In the genomic region with DNA sequence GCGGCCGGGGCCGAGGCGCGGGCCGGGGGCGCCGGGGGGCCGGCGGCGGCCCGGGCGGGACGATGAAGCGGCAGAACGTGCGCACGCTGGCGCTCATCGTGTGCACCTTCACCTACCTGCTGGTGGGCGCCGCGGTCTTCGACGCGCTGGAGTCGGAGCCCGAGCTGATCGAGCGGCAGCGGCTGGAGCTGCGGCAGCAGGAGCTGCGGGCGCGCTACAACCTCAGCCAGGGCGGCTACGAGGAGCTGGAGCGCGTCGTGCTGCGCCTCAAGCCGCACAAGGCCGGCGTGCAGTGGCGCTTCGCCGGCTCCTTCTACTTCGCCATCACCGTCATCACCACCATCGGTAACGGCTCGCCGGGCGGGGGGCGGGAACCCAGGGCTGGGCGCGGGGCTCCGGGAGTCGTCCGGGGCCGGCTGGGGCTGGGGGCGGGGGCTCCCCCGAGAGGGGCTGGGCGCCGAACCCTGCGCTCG, we compare ENCODE assay signal across 8 cellular contexts. TPM values are rescaled to one million over a fixed set of nuclear protein-coding genes. Genes with fewer than 3 reads are reported as not detected.
DNase-seq lines count a peak whose midpoint lies in the region; ATAC-seq and TF ChIP-seq lines count a peak whose summit lies in the region.

No MANE protein-coding gene starts in this region.

- H3K4me1 Mint-ChIP-seq in CD4-positive, alpha-beta memory T cell, result peaks cover 5 to 10% (median 6%) of the 10 kb centered on the region in 4 donors

- H3K9me3 ChIP-seq in prostate gland, result no peaks in the 10 kb centered on the region
- no peaks in the 10 kb centered on the region for H3K9me3 ChIP-seq in CD4-positive, alpha-beta memory T cell (ENCODE audit: control insufficient read depth in 1 of 2, low read length in 2 of 2)

- DNase-seq in Daoy (ENCODE audit: low read depth), result peak; percentile 57
- peak; percentile 24 for DNase-seq in NCI-H2227 treated with DMSO at 0.1 percent for 48 hours (lab: John Stamatoyannopoulos, UW)
- peak; percentile 3 for DNase-seq in fibroblast of mammary gland (ENCODE audit: low read depth)
- no peak for DNase-seq in prostate gland (ENCODE audit: low spot score)
- no peak for DNase-seq in activated CD8-positive, alpha-beta memory T cell treated with anti-CD3 and anti-CD28 coated beads, Interleukin-2, amount 50 U/mL, for 4 hours
- no peak for DNase-seq in CD4-positive, alpha-beta memory T cell

- H3K36me3 Mint-ChIP-seq in CD4-positive, alpha-beta memory T cell, result peaks cover 0 to 6% of the 10 kb centered on the region in 2 donors

- H3K36me3 ChIP-seq in prostate gland, result no peaks in the 10 kb centered on the region
- no peaks in the 10 kb centered on the region for H3K36me3 ChIP-seq in CD4-positive, alpha-beta memory T cell (ENCODE audit: insufficient read depth, low read length)

- H3K9me3 Mint-ChIP-seq in CD4-positive, alpha-beta memory T cell, result peaks cover 0 to 5% (median 0%) of the 10 kb centered on the region in 8 donors

- no peak overlapping the region for H3K4me3 Mint-ChIP-seq in CD4-positive, alpha-beta memory T cell

- no peak overlapping the region for H3K4me3 ChIP-seq in fibroblast of mammary gland (ENCODE audit: control insufficient read depth, low read depth, low read length)
- H3K4me3 ChIP-seq in prostate gland, result peak overlapping the region; percentile 29 to 44
- H3K4me3 ChIP-seq in CD4-positive, alpha-beta memory T cell (ENCODE audit: low read length in 2 of 2), result no peak overlapping the region

- POLR2A ChIA-PET in CD4-positive, alpha-beta memory T cell (lab: Charles Lee; ENCODE audit: partially characterized antibody), result interaction anchor here (0.5 kb wide), 1 partner anchor 104 kb away, joined by 3 read pairs; no protein-coding TSS in a partner anchor

- H3K4me1 ChIP-seq in prostate gland (replicated peaks), result peaks cover 7% of the 10 kb centered on the region
- no peaks in the 10 kb centered on the region for H3K4me1 ChIP-seq in CD4-positive, alpha-beta memory T cell (ENCODE audit: insufficient read depth, low read length)

- H3K27ac Mint-ChIP-seq in CD4-positive, alpha-beta memory T cell, result no peak overlapping the region

- peaks cover 52 to 59% of the 10 kb centered on the region in 2 donors for H3K27me3 Mint-ChIP-seq in CD4-positive, alpha-beta memory T cell

- TF ChIP-seq CTCF in fibroblast of mammary gland (conservative IDR thresholded peaks at IDR 0.05; ENCODE audit: control insufficient read depth, insufficient read depth, low read depth, low read length), result no peak
- TF ChIP-seq CTCF in prostate gland (IDR thresholded peaks at IDR 0.05), result no peak

- CTCF ChIA-PET in CD4-positive, alpha-beta memory T cell (lab: Charles Lee; ENCODE audit: partially characterized antibody), result no interaction called here

- no peaks in the 10 kb centered on the region for H3K27me3 ChIP-seq in prostate gland (replicated peaks; ENCODE audit: insufficient read depth)
- peaks cover 13% of the 10 kb centered on the region for H3K27me3 ChIP-seq in CD4-positive, alpha-beta memory T cell (ENCODE audit: insufficient read depth, low read length)

- no peak for TF ChIP-seq POLR2A in prostate gland (IDR thresholded peaks at IDR 0.05)

- ATAC-seq in HG03354 (IDR thresholded peaks at IDR 0.05; ENCODE audit: poor library complexity, severe bottlenecking, unreplicated experiment) (no peak), GM21717 (IDR thresholded peaks at IDR 0.05; ENCODE audit: unreplicated experiment) (no peak)

- intact Hi-C loops in prostate gland (cut with DNase I), result no loop called here
- intact Hi-C loops in CD4-positive, alpha-beta memory T cell (cut with micrococcal nuclease), result no loop called here

- under 1% methylated on average over 40 of the region's 67 CpGs for WGBS in prostate gland

- peak overlapping the region; percentile 70 to 83 for H3K27ac ChIP-seq in prostate gland
- H3K27ac ChIP-seq in CD4-positive, alpha-beta memory T cell (ENCODE audit: low read depth, low read length), result no peak overlapping the region

RNA-seq across cellular contexts. Expression of gene KCNK3, which starts 0.3 kb away (rescaled TPM):
- 0.03 and 0.80 TPM in 2 replicates for total RNA-seq in Daoy (2014; rRNA removed; shearing (Covaris generic))
- total RNA-seq in prostate gland, result 10 to 100 TPM; 11.1 to 14.5 TPM
- total RNA-seq in CD4-positive, alpha-beta memory T cell, result not detected
- polyA plus RNA-seq in CD4-positive, alpha-beta memory T cell, result not detected

RNA-seq across cellular contexts. Expression of gene CIB4, which starts 51.7 kb away (rescaled TPM):
- not detected in 2 replicates for total RNA-seq in Daoy (2014; rRNA removed; shearing (Covaris generic))
- total RNA-seq in prostate gland, result under 1 TPM in 1 of 2 donors, not detected in 1; 0.46 TPM
- not detected for total RNA-seq in CD4-positive, alpha-beta memory T cell
- not detected for polyA plus RNA-seq in CD4-positive, alpha-beta memory T cell

Comparison
In these comparisons a context has a peak if more than half of its experiments do, and no peak if none do; other contexts are left out.
1. DNase-seq: peak in Daoy (single experiment), NCI-H2227 treated with DMSO at 0.1 percent for 48 hours (single experiment) and fibroblast of mammary gland (single experiment); none in prostate gland (single experiment), activated CD8-positive, alpha-beta memory T cell treated with anti-CD3 and anti-CD28 coated beads, Interleukin-2, amount 50 U/mL, for 4 hours (single experiment) and CD4-positive, alpha-beta memory T cell (0 of 5).
2. H3K4me3 ChIP-seq: peak in prostate gland (2 of 2); none in fibroblast of mammary gland (single experiment) and CD4-positive, alpha-beta memory T cell (0 of 2).